ENCODE assay signal across 20 cellular contexts in the genomic region with DNA sequence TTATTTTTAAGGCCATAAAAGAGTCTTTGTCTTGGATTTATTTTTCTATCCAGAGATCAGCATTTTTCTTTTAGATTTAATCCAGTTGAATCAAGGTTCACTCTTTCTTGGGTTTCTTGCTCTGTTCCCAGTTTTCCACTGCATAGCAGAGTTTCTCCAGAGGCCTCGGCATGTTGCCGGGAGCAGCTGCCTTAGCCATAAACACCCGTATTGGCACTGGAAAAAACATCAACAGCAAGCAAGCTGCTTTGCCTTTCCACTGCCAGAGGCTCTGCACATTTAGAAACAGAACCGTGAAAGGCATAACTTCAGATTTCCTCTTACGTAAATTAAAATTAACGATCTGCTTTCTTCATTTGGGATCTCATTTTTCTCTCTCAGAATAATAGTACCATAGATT.
A peak's percentile ranks its signal among the peaks of the same experiment; 100 is the strongest.
DNase-seq lines count a peak whose midpoint lies in the region; ATAC-seq and TF ChIP-seq lines count a peak whose summit lies in the region.
"Had no signal": no experiment of that assay in that cellular context is flagged by ENCODE, and none has a peak within 500 bp of the region (broad histone marks: within the 10 kb centered on the region; RNA-seq: fewer than 3 reads in every experiment).

No MANE protein-coding gene starts in this region.

- no peak for TF ChIP-seq POLR2A in testis (IDR thresholded peaks at IDR 0.05)

- H3K4me3 ChIP-seq in testis: no peak overlapping the region
- H3K4me3 ChIP-seq: body of pancreas, spleen, upper lobe of left lung had no signal

- no peaks in the 10 kb centered on the region for H3K36me3 ChIP-seq in testis (ENCODE audit: low read depth, missing control alignments)
- H3K36me3 ChIP-seq: upper lobe of left lung had no signal

- H3K4me1 ChIP-seq in testis: no peaks in the 10 kb centered on the region
- H3K4me1 ChIP-seq: body of pancreas, spleen had no signal

- ATAC-seq in GM19324 (IDR thresholded peaks at IDR 0.05; ENCODE audit: low FRiP score, unreplicated experiment): no peak
- ATAC-seq: activated naive CD8-positive, alpha-beta T cell treated with anti-CD3 and anti-CD28 coated beads, Interleukin-2, amount 50 U/mL, for 24 hours; body of pancreas; left colon; natural killer cell; SK-N-SH treated with all-trans-retinoic acid at 6 μM for 48 hours had no signal

- TF ChIP-seq CTCF in testis (IDR thresholded peaks at IDR 0.05): no peak

- WGBS in testis, 2 donors: 52 to 59% methylated on average over 6 of the region's 6 CpGs

- peak overlapping the region in 1 of 2 donors; percentile 13 for H3K27ac ChIP-seq in testis
- H3K27ac ChIP-seq: body of pancreas, spleen, upper lobe of left lung, VCaP had no signal

- H3K9me3 ChIP-seq in testis: no peaks in the 10 kb centered on the region
- H3K9me3 ChIP-seq: body of pancreas, spleen, upper lobe of left lung had no signal

- no peaks in the 10 kb centered on the region for H3K27me3 ChIP-seq in testis
- H3K27me3 ChIP-seq: body of pancreas, spleen, upper lobe of left lung had no signal

- intact Hi-C loops in testis (cut with DNase I; ENCODE audit: low total_unique reads): no loop called here

- peak; percentile 87 for DNase-seq in NCI-H1694 treated with DMSO at 0.1 percent for 48 hours (lab: John Stamatoyannopoulos, UW)
- DNase-seq in fibroblast of gingiva (ENCODE audit: low read depth): peak; percentile 4
- DNase-seq in mucosa of gallbladder (ENCODE audit: low spot score): peak; percentile 43
- peak; percentile 62 for DNase-seq in testis
- no peak for DNase-seq in NCI-H345 treated with DMSO at 0.1 percent for 48 hours (lab: John Stamatoyannopoulos, UW; ENCODE audit: unreplicated experiment)
- no peak for DNase-seq in D341Med (ENCODE audit: low spot score)
- DNase-seq: activated CD4-positive, alpha-beta T cell treated with anti-CD3 and anti-CD28 coated beads, Interleukin-2, amount 50 U/mL, for 1 hour; activated effector memory CD4-positive, alpha-beta T cell treated with Interleukin-2 at 50 U/mL for 16 hours; activated naive CD8-positive, alpha-beta T cell treated with anti-CD3 and anti-CD28 coated beads, Interleukin-2, amount 50 U/mL, for 24 hours; effector CD8-positive, alpha-beta T cell; natural killer cell; NCI-H524 treated with DMSO at 0.1 percent for 48 hours; spleen; stimulated activated CD4-positive, alpha-beta T cell treated with anti-CD3 and anti-CD28 coated beads, Interleukin-4, amount 100 ng/mL, for 4 hours; upper lobe of left lung had no signal

Comparison
In these comparisons a context has a peak if more than half of its experiments do, and no peak if none do; other contexts are left out.
1. DNase-seq: peak in NCI-H1694 treated with DMSO at 0.1 percent for 48 hours (single experiment), fibroblast of gingiva (single experiment), mucosa of gallbladder (single experiment) and testis (single experiment); none in NCI-H345 treated with DMSO at 0.1 percent for 48 hours (single experiment) and D341Med (single experiment).